Comparison of ENCODE assay signal across 19 cellular contexts in the genomic region with DNA sequence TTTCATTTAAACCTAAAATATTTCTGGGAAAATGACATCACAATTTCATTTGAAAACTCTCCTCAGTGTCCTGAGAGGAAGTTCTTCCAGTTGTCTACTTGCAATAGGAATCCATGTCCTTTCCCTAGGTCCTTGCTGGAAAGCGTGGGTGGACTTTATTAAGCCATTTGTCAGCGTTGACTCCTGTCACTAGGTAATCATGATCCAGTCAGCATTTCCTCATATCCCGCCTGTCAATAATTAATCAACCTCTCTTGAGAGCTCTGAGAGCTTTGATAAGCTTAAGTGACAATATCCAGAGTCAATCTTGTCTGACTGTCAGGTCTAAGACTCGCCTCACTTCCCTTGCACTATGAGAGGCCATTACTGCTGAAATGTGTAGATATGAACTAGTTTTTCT.
"Had no signal": no experiment of that assay in that cellular context is flagged by ENCODE, and none has a peak within 500 bp of the region (broad histone marks: within the 10 kb centered on the region; RNA-seq: fewer than 3 reads in every experiment).

No MANE protein-coding gene starts in this region.

- H3K4me1 Mint-ChIP-seq: naive thymus-derived CD8-positive, alpha-beta T cell had no signal

- ATAC-seq: effector memory CD8-positive, alpha-beta T cell; left lobe of liver; mucosa of descending colon; naive thymus-derived CD8-positive, alpha-beta T cell; right cardiac atrium; stimulated activated naive CD8-positive, alpha-beta T cell treated with anti-CD3 and anti-CD28 coated beads, Interleukin-15, Interleukin-2, amounts not matched to agents 100 U/mL and 50 U/mL, for 24 hours had no signal

- H3K4me3 Mint-ChIP-seq: effector memory CD8-positive, alpha-beta T cell; naive thymus-derived CD8-positive, alpha-beta T cell; type B pancreatic cell had no signal

- FAIRE-seq: urothelium cell line had no signal

- DNase-seq: effector memory CD8-positive, alpha-beta T cell; erythroblast; foreskin melanocyte; head of caudate nucleus; hippocampal formation; mammary epithelial cell; mucosa of descending colon; naive thymus-derived CD8-positive, alpha-beta T cell; posterior cingulate gyrus; right cardiac atrium; stimulated activated CD4-positive, alpha-beta T cell treated with anti-CD3 and anti-CD28 coated beads, Interleukin-2, amount 100 ng/mL, for 48 hours; stimulated activated naive CD8-positive, alpha-beta T cell treated with anti-CD3 and anti-CD28 coated beads, Interleukin-15, Interleukin-2, amounts not matched to agents 100 U/mL and 50 U/mL, for 24 hours; thyroid gland had no signal

- H3K27me3 ChIP-seq: neutrophil, suprapubic skin, thyroid gland had no signal

- H3K27ac ChIP-seq: neutrophil, suprapubic skin, thyroid gland had no signal

- H3K27ac Mint-ChIP-seq: effector memory CD8-positive, alpha-beta T cell; naive thymus-derived CD8-positive, alpha-beta T cell; type B pancreatic cell had no signal

- H3K4me1 ChIP-seq: thyroid gland had no signal

- H3K36me3 Mint-ChIP-seq: naive thymus-derived CD8-positive, alpha-beta T cell; type B pancreatic cell had no signal

- H3K4me3 ChIP-seq: mucosa of descending colon, smooth muscle cell, suprapubic skin, thyroid gland had no signal

- H3K9me3 Mint-ChIP-seq: effector memory CD8-positive, alpha-beta T cell; type B pancreatic cell had no signal

- H3K36me3 ChIP-seq: neutrophil, suprapubic skin, thyroid gland had no signal

- H3K9me3 ChIP-seq: mucosa of descending colon, neutrophil, suprapubic skin, thyroid gland had no signal

- H3K4me2 ChIP-seq: smooth muscle cell had no signal
